In the genomic region with DNA sequence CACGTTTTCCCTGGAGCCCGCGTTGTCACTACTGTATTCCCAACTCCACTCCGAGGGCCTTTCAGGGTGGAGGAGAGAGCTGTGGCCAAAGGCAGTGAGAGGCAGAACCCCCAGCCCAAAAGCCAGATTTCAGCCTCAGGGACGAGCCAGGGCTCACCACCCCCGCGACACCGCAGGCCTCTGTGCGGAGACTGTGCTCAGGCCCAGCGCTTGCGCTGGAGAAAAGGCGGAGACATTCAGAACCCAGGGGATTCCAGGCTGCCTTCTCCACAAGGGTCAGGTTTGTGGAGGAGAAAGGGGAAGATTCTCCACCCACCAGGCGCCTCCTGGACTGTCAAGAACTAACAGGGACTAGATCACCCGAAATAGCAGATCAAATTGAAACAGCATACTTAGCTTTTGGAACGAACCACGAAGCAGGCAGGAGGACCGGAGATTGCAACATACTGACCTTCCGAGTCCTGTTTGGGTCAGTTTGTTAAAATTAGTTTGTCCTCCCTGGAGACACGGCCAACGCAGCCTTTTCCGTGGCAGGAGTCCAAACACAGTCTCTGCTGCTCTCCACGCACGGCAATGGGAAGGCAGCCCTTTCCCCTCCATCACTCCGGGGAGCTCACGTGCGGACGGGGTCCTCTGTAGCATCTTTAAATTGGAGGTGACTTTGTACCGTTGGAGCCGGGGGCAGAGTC, we compare ENCODE assay signal across 20 cellular contexts. TPM values are rescaled to one million over a fixed set of nuclear protein-coding genes. Genes with fewer than 3 reads are reported as not detected.
A peak's percentile ranks its signal among the peaks of the same experiment; 100 is the strongest.
DNase-seq lines count a peak whose midpoint lies in the region; ATAC-seq and TF ChIP-seq lines count a peak whose summit lies in the region.
"Had no signal": no experiment of that assay in that cellular context is flagged by ENCODE, and none has a peak within 500 bp of the region (broad histone marks: within the 10 kb centered on the region; RNA-seq: fewer than 3 reads in every experiment).

No MANE protein-coding gene starts in this region.

- whole genome bisulfite sequencing in aorta, 2 donors, result 42 to 51% methylated on average over 29 of the region's 29 CpGs

- H3K4me3 Mint-ChIP-seq in activated naive CD4-positive, alpha-beta T cell treated with anti-CD3 and anti-CD28 coated beads, Interleukin-2, amount 50 U/mL, for 24 hours, result no peak overlapping the region
- H3K4me3 Mint-ChIP-seq in neural progenitor cell, result no peak overlapping the region
- H3K4me3 Mint-ChIP-seq: CD4-positive, CD25-positive, alpha-beta regulatory T cell had no signal

- peaks cover under 1% of the 10 kb centered on the region for H3F3A ChIP-seq in neural progenitor cell (ENCODE audit: low read depth)

- no peak overlapping the region for H3K9ac ChIP-seq in neural progenitor cell

- no peak overlapping the region for H2AFZ ChIP-seq in neural progenitor cell (replicated peaks)
- H2AFZ ChIP-seq: PC-9 had no signal

- no peaks in the 10 kb centered on the region for H3K27me3 ChIP-seq in right atrium auricular region
- H3K27me3 ChIP-seq in aorta (ENCODE audit: control insufficient read depth in 1 of 2, insufficient read depth in 2 of 2, low read length in 1 of 2), result no peaks in the 10 kb centered on the region
- peaks cover 11% of the 10 kb centered on the region for H3K27me3 ChIP-seq in neural progenitor cell

- no peaks in the 10 kb centered on the region for H3K79me2 ChIP-seq in neural progenitor cell (ENCODE audit: low read depth)

- TF ChIP-seq CTCF in right atrium auricular region (IDR thresholded peaks at IDR 0.05) (no peak), neural progenitor cell (IDR thresholded peaks at IDR 0.05) (no peak), GM10266 (IDR thresholded peaks at IDR 0.05; ENCODE audit: control insufficient read depth, insufficient read depth, low read depth, missing control alignments) (no peak)

- no peaks in the 10 kb centered on the region for H3K9me3 Mint-ChIP-seq in activated naive CD4-positive, alpha-beta T cell treated with anti-CD3 and anti-CD28 coated beads, Interleukin-2, amount 50 U/mL, for 24 hours
- H3K9me3 Mint-ChIP-seq in neural progenitor cell, result no peaks in the 10 kb centered on the region

- no peaks in the 10 kb centered on the region for H4K20me1 ChIP-seq in neural progenitor cell (ENCODE audit: low read depth)

- H3K27me3 Mint-ChIP-seq in activated naive CD4-positive, alpha-beta T cell treated with anti-CD3 and anti-CD28 coated beads, Interleukin-2, amount 50 U/mL, for 24 hours, result no peaks in the 10 kb centered on the region
- peaks cover 14% of the 10 kb centered on the region for H3K27me3 Mint-ChIP-seq in neural progenitor cell (ENCODE audit: insufficient read depth, low read depth)

- no peaks in the 10 kb centered on the region for H3K9me3 ChIP-seq in right atrium auricular region
- no peaks in the 10 kb centered on the region for H3K9me3 ChIP-seq in aorta (ENCODE audit: control insufficient read depth, low read length)
- no peaks in the 10 kb centered on the region for H3K9me3 ChIP-seq in neural progenitor cell (ENCODE audit: low read depth)
- H3K9me3 ChIP-seq: HAP-1 had no signal

- H3K4me3 ChIP-seq in right atrium auricular region, result peak overlapping the region; percentile 9 to 15
- H3K4me3 ChIP-seq in aorta (ENCODE audit: low read length in 2 of 2), result no peak overlapping the region
- no peak overlapping the region for H3K4me3 ChIP-seq in neural progenitor cell
- H3K4me3 ChIP-seq: HAP-1, PC-9, skin epidermis had no signal

- no peak for DNase-seq in activated naive CD4-positive, alpha-beta T cell treated with Interleukin-2 at 50 U/mL for 16 hours
- peak; percentile 82 for DNase-seq in right atrium auricular region (ENCODE audit: low spot score)
- peak; percentile 71 for DNase-seq in sciatic nerve (ENCODE audit: low spot score)
- DNase-seq in aorta, result peak; percentile 73 to 86
- DNase-seq in neural progenitor cell (ENCODE audit: low spot score), result no peak
- DNase-seq in GM10266 (ENCODE audit: extremely low spot score), result no peak
- DNase-seq in D341Med (ENCODE audit: low spot score), result no peak
- DNase-seq: activated CD4-positive, CD25-positive, alpha-beta regulatory T cell; CD4-positive, CD25-positive, alpha-beta regulatory T cell; hippocampal formation; NCI-H1436; NCI-H446; PC-9; SW 1271 had no signal

- peaks cover 50% of the 10 kb centered on the region for H3K4me1 Mint-ChIP-seq in activated naive CD4-positive, alpha-beta T cell treated with anti-CD3 and anti-CD28 coated beads, Interleukin-2, amount 50 U/mL, for 24 hours
- peaks cover 9% of the 10 kb centered on the region for H3K4me1 Mint-ChIP-seq in neural progenitor cell

- H3K4me1 ChIP-seq in right atrium auricular region, result peaks cover 0 to 45% of the 10 kb centered on the region in 2 donors
- no peaks in the 10 kb centered on the region for H3K4me1 ChIP-seq in aorta (ENCODE audit: control insufficient read depth in 1 of 2, insufficient read depth in 2 of 2, low read length in 2 of 2)
- H3K4me1 ChIP-seq in neural progenitor cell, result no peaks in the 10 kb centered on the region
- H3K4me1 ChIP-seq: HAP-1 had no signal

- peak overlapping the region; percentile 73 to 75 for H3K27ac ChIP-seq in right atrium auricular region
- H3K27ac ChIP-seq in aorta (ENCODE audit: low read depth in 1 of 2, low read length in 2 of 2), result no peak overlapping the region
- H3K27ac ChIP-seq in neural progenitor cell, result no peak overlapping the region
- H3K27ac ChIP-seq: 22Rv1, PC-9 had no signal

- intact Hi-C loops in sciatic nerve (cut with DNase I), result no loop called here
- intact Hi-C loops in aorta (cut with DNase I), result no loop called here

- H3K27ac Mint-ChIP-seq in activated naive CD4-positive, alpha-beta T cell treated with anti-CD3 and anti-CD28 coated beads, Interleukin-2, amount 50 U/mL, for 24 hours, result peak overlapping the region; percentile 35
- H3K27ac Mint-ChIP-seq in neural progenitor cell, result no peak overlapping the region
- H3K27ac Mint-ChIP-seq: CD4-positive, CD25-positive, alpha-beta regulatory T cell had no signal

- H3K36me3 Mint-ChIP-seq in activated naive CD4-positive, alpha-beta T cell treated with anti-CD3 and anti-CD28 coated beads, Interleukin-2, amount 50 U/mL, for 24 hours, result peaks cover 6% of the 10 kb centered on the region
- no peaks in the 10 kb centered on the region for H3K36me3 Mint-ChIP-seq in neural progenitor cell
- H3K36me3 Mint-ChIP-seq: CD4-positive, CD25-positive, alpha-beta regulatory T cell had no signal

- H3K36me3 ChIP-seq in right atrium auricular region (no peaks in the 10 kb centered on the region), aorta (ENCODE audit: control insufficient read depth in 1 of 2, insufficient read depth in 2 of 2, low read length in 1 of 2) (no peaks in the 10 kb centered on the region), neural progenitor cell (no peaks in the 10 kb centered on the region)
- H3K36me3 ChIP-seq: HAP-1 had no signal

- no peak overlapping the region for H3K4me2 ChIP-seq in neural progenitor cell
- H3K4me2 ChIP-seq: PC-9 had no signal

- peak; percentile 88 for ATAC-seq in sciatic nerve
- peak; percentile 65 for ATAC-seq in aorta (ENCODE audit: low FRiP score)
- ATAC-seq: left colon; naive thymus-derived CD8-positive, alpha-beta T cell had no signal

RNA-seq across cellular contexts. Expression of gene DLL1, which starts 14.4 kb away (rescaled TPM):
- total RNA-seq in right atrium auricular region (10 to 100 TPM; 11.2 to 22.0 TPM), sciatic nerve (15.4 TPM), aorta (10 to 100 TPM; 24.8 to 30.5 TPM), neural progenitor cell (ENCODE audit: low replicate concordance) (35.9 and 91.8 TPM in 2 replicates)
- 1 to 10 TPM in 1 of 2 donors, under 1 TPM in 1; 0.13 to 4.0 TPM for polyA plus RNA-seq in aorta
- total RNA-seq: PC-9 had no signal

RNA-seq across cellular contexts. Expression of gene FAM120B, which starts 30.0 kb away (rescaled TPM):
- total RNA-seq in right atrium auricular region, result 10 to 100 TPM; 14.7 to 18.6 TPM
- 36.5 TPM for total RNA-seq in sciatic nerve
- 10 to 100 TPM; 30.2 to 38.5 TPM for total RNA-seq in aorta
- 10 to 100 TPM in 1 of 2 donors, 1 to 10 TPM in 1; 5.5 to 10.7 TPM for polyA plus RNA-seq in aorta
- total RNA-seq in neural progenitor cell (ENCODE audit: low replicate concordance), result 19.7 and 20.3 TPM in 2 replicates

Comparison
In these comparisons a context has a peak if more than half of its experiments do, and no peak if none do; other contexts are left out.
1. DNase-seq: peak in right atrium auricular region (single experiment), sciatic nerve (single experiment) and aorta (2 of 2); none in activated naive CD4-positive, alpha-beta T cell treated with Interleukin-2 at 50 U/mL for 16 hours (single experiment), neural progenitor cell (single experiment), GM10266 (single experiment) and D341Med (single experiment).
2. H3K27ac ChIP-seq: peak in right atrium auricular region (2 of 2); none in aorta (0 of 2) and neural progenitor cell (single experiment).
3. H3K4me3 ChIP-seq: peak in right atrium auricular region (2 of 2); none in aorta (0 of 2) and neural progenitor cell (single experiment).